ENCODE assay signal across 17 cellular contexts in the genomic region with DNA sequence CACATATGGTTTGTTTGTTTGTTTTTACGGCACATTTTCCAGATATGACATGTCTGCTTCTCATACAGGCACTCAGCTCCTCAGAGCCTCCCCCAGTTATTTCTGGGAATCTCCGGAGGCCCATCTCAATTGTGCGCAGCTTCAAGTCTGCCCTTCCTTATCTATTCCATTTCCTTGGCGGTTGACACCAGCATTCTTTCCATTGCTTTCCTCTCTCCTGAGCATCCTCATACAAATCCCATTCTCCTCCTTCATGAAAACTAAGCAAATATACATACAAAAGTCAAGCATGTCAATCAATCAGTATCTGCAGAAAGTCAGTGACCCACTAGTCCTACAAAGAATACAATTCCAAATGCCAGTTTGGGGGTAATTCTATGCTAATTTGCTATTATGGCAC.
A peak's percentile ranks its signal among the peaks of the same experiment; 100 is the strongest.
DNase-seq lines count a peak whose midpoint lies in the region; ATAC-seq and TF ChIP-seq lines count a peak whose summit lies in the region.
"Had no signal": no experiment of that assay in that cellular context is flagged by ENCODE, and none has a peak within 500 bp of the region (broad histone marks: within the 10 kb centered on the region; RNA-seq: fewer than 3 reads in every experiment).

No MANE protein-coding gene starts in this region.

- DNase-seq in NCI-H146 (lab: John Stamatoyannopoulos, UW): peak; percentile 62
- DNase-seq in NCI-H146 treated with DMSO at 0.1 percent for 48 hours (lab: John Stamatoyannopoulos, UW; ENCODE audit: unreplicated experiment): peak; percentile 86
- DNase-seq in NCI-H345 treated with DMSO at 0.1 percent for 48 hours (lab: John Stamatoyannopoulos, UW; ENCODE audit: unreplicated experiment): peak; percentile 68
- peak; percentile 64 for DNase-seq in fibroblast of pulmonary artery (ENCODE audit: low read depth)
- no peak for DNase-seq in foreskin melanocyte
- no peak for DNase-seq in NCI-H446 (lab: John Stamatoyannopoulos, UW)
- no peak for DNase-seq in D341Med (ENCODE audit: low spot score)
- DNase-seq: ACHN; BE2C; C1 segment of cervical spinal cord; CD4-positive, CD25-positive, alpha-beta regulatory T cell; CD8-positive, alpha-beta memory T cell; DND-41; EL; H9 had no signal

- no peak for TF ChIP-seq CTCF in fibroblast of pulmonary artery (IDR thresholded peaks at IDR 0.05; ENCODE audit: low read length, missing control alignments)

- H3K4me3 ChIP-seq in fibroblast of pulmonary artery (replicated peaks; ENCODE audit: low read depth, low read length): no peak overlapping the region
- H3K4me3 ChIP-seq: GM12878 had no signal

- no peak for ATAC-seq in HG03095 (IDR thresholded peaks at IDR 0.05; ENCODE audit: unreplicated experiment)
- ATAC-seq: GM12878 had no signal

Comparison
In these comparisons a context has a peak if more than half of its experiments do, and no peak if none do; other contexts are left out.
1. DNase-seq: peak in NCI-H146 (single experiment), NCI-H146 treated with DMSO at 0.1 percent for 48 hours (single experiment), NCI-H345 treated with DMSO at 0.1 percent for 48 hours (single experiment) and fibroblast of pulmonary artery (single experiment); none in foreskin melanocyte (single experiment), NCI-H446 (0 of 2) and D341Med (single experiment).